In genomic region chr5:74918232-74918669, GRCh38 we compare ENCODE assay signal across 34 cellular contexts.
"Had no signal": no experiment of that assay in that cellular context is flagged by ENCODE, and none has a peak within 500 bp of the region (broad histone marks: within the 10 kb centered on the region; RNA-seq: fewer than 3 reads in every experiment).

No MANE protein-coding gene starts in this region.

- H3K9me3 Mint-ChIP-seq: activated CD4-positive, alpha-beta memory T cell treated with anti-CD3 and anti-CD28 coated beads, Interleukin-2, amount 10 ng/mL, durations not matched to agents 7 days and 5 days; activated CD4-positive, alpha-beta T cell treated with anti-CD3 and anti-CD28 coated beads, Interleukin-2, amount 10 ng/mL, durations not matched to agents 7 days and 5 days; activated naive CD4-positive, alpha-beta T cell treated with anti-CD3 and anti-CD28 coated beads, Interleukin-2, amount 10 ng/mL, durations not matched to agents 7 days and 5 days; activated naive CD4-positive, alpha-beta T cell treated with anti-CD3 and anti-CD28 coated beads, Interleukin-2, amount 50 U/mL, for 72 hours; activated naive CD8-positive, alpha-beta T cell treated with anti-CD3 and anti-CD28 coated beads, Interleukin-2, amount 10 ng/mL, durations not matched to agents 7 days and 5 days; activated T-cell treated with anti-CD3 and anti-CD28 coated beads, Interleukin-2, amount 50 U/mL, for 24 hours; activated T-cell treated with anti-CD3 and anti-CD28 coated beads, Interleukin-2, amount 50 U/mL, for 72 hours; central memory CD8-positive, alpha-beta T cell; dendritic cell treated with granulocyte-macrophage colony-stimulating factor and Interleukin-4, amounts not matched to agents 40 ng/mL and 50 ng/mL, for 4 days; T-helper 2 cell treated with Interferon-gamma antibody and Interleukin-4, amounts not matched to agents 5 μg/mL and 100 μg/mL, for 36 hours had no signal

- H3K36me3 Mint-ChIP-seq: activated naive CD4-positive, alpha-beta T cell treated with anti-CD3 and anti-CD28 coated beads, Interleukin-2, amount 10 ng/mL, durations not matched to agents 7 days and 5 days; activated naive CD4-positive, alpha-beta T cell treated with anti-CD3 and anti-CD28 coated beads, Interleukin-2, amount 50 U/mL, for 72 hours; activated naive CD8-positive, alpha-beta T cell treated with anti-CD3 and anti-CD28 coated beads, Interleukin-2, amount 10 ng/mL, durations not matched to agents 7 days and 5 days had no signal

- H3K4me1 ChIP-seq: foreskin keratinocyte, gastrocnemius medialis, heart left ventricle had no signal

- H3K27ac Mint-ChIP-seq: activated CD4-positive, alpha-beta memory T cell treated with anti-CD3 and anti-CD28 coated beads, Interleukin-2, amount 10 ng/mL, durations not matched to agents 7 days and 5 days; activated CD4-positive, alpha-beta T cell treated with anti-CD3 and anti-CD28 coated beads, Interleukin-2, amount 10 ng/mL, durations not matched to agents 7 days and 5 days; activated naive CD4-positive, alpha-beta T cell treated with anti-CD3 and anti-CD28 coated beads, Interleukin-2, amount 10 ng/mL, durations not matched to agents 7 days and 5 days; activated naive CD4-positive, alpha-beta T cell treated with anti-CD3 and anti-CD28 coated beads, Interleukin-2, amount 50 U/mL, for 72 hours; activated naive CD8-positive, alpha-beta T cell treated with anti-CD3 and anti-CD28 coated beads, Interleukin-2, amount 10 ng/mL, durations not matched to agents 7 days and 5 days; activated T-cell treated with anti-CD3 and anti-CD28 coated beads, Interleukin-2, amount 50 U/mL, for 24 hours; activated T-cell treated with anti-CD3 and anti-CD28 coated beads, Interleukin-2, amount 50 U/mL, for 72 hours; dendritic cell treated with granulocyte-macrophage colony-stimulating factor and Interleukin-4, amounts not matched to agents 40 ng/mL and 50 ng/mL, for 4 days; endodermal cell; T-helper 17 cell; T-helper 2 cell treated with Interferon-gamma antibody and Interleukin-4, amounts not matched to agents 5 μg/mL and 100 μg/mL, for 36 hours had no signal

- H3K9me3 ChIP-seq: gastrocnemius medialis had no signal

- DNase-seq: activated CD4-positive, alpha-beta memory T cell treated with anti-CD3 and anti-CD28 coated beads, Interleukin-2, amount 10 ng/mL, durations not matched to agents 7 days and 5 days; activated CD4-positive, alpha-beta T cell treated with anti-CD3 and anti-CD28 coated beads for 1 hour; activated CD4-positive, alpha-beta T cell treated with anti-CD3 and anti-CD28 coated beads for 4 hours; activated CD4-positive, alpha-beta T cell treated with anti-CD3 and anti-CD28 coated beads, Interleukin-2, amount 10 ng/mL, durations not matched to agents 7 days and 5 days; activated CD4-positive, alpha-beta T cell treated with anti-CD3 and anti-CD28 coated beads, Interleukin-2, amount 50 U/mL, for 4 hours; activated CD4-positive, CD25-positive, alpha-beta regulatory T cell; activated CD8-positive, alpha-beta memory T cell treated with anti-CD3 and anti-CD28 coated beads, Interleukin-2, amount 50 U/mL, for 48 hours; activated gamma-delta T cell; activated naive CD4-positive, alpha-beta T cell; activated naive CD4-positive, alpha-beta T cell treated with anti-CD3 and anti-CD28 coated beads, Interleukin-2, amount 10 ng/mL, durations not matched to agents 7 days and 5 days; activated naive CD8-positive, alpha-beta T cell treated with anti-CD3 and anti-CD28 coated beads, Interleukin-2, amount 10 ng/mL, durations not matched to agents 7 days and 5 days; activated T-cell treated with anti-CD3 and anti-CD28 coated beads for 4 hours; activated T-cell treated with anti-CD3 and anti-CD28 coated beads, Interleukin-2, amount 50 U/mL, for 24 hours; activated T-cell treated with anti-CD3 and anti-CD28 coated beads, Interleukin-2, amount 50 U/mL, for 72 hours; amniotic stem cell; anterior cingulate cortex; brain microvascular endothelial cell; dorsolateral prefrontal cortex; effector memory CD4-positive, alpha-beta T cell; endodermal cell; foreskin keratinocyte; gastrocnemius medialis; glutamatergic neuron; heart left ventricle; T-helper 1 cell; T-helper 17 cell; T1000; WERI-Rb-1 had no signal

- H3K4me3 Mint-ChIP-seq: activated CD4-positive, alpha-beta memory T cell treated with anti-CD3 and anti-CD28 coated beads, Interleukin-2, amount 10 ng/mL, durations not matched to agents 7 days and 5 days; activated CD4-positive, alpha-beta T cell treated with anti-CD3 and anti-CD28 coated beads, Interleukin-2, amount 10 ng/mL, durations not matched to agents 7 days and 5 days; activated naive CD4-positive, alpha-beta T cell treated with anti-CD3 and anti-CD28 coated beads, Interleukin-2, amount 10 ng/mL, durations not matched to agents 7 days and 5 days; activated naive CD8-positive, alpha-beta T cell treated with anti-CD3 and anti-CD28 coated beads, Interleukin-2, amount 10 ng/mL, durations not matched to agents 7 days and 5 days; activated T-cell treated with anti-CD3 and anti-CD28 coated beads, Interleukin-2, amount 50 U/mL, for 24 hours; activated T-cell treated with anti-CD3 and anti-CD28 coated beads, Interleukin-2, amount 50 U/mL, for 72 hours; central memory CD8-positive, alpha-beta T cell; dendritic cell treated with granulocyte-macrophage colony-stimulating factor and Interleukin-4, amounts not matched to agents 40 ng/mL and 50 ng/mL, for 4 days; endodermal cell; T-helper 17 cell; T-helper 2 cell treated with Interferon-gamma antibody and Interleukin-4, amounts not matched to agents 5 μg/mL and 100 μg/mL, for 36 hours had no signal

- H3K4me3 ChIP-seq: coronary artery, dorsolateral prefrontal cortex, gastrocnemius medialis, heart left ventricle had no signal

- H3K36me3 ChIP-seq: brain microvascular endothelial cell, gastrocnemius medialis, heart left ventricle, WERI-Rb-1 had no signal

- H3K27ac ChIP-seq: brain microvascular endothelial cell, coronary artery, dorsolateral prefrontal cortex, foreskin keratinocyte, gastrocnemius medialis, heart left ventricle, WERI-Rb-1 had no signal

- H3K4me1 Mint-ChIP-seq: activated CD4-positive, alpha-beta memory T cell treated with anti-CD3 and anti-CD28 coated beads, Interleukin-2, amount 10 ng/mL, durations not matched to agents 7 days and 5 days; activated CD4-positive, alpha-beta T cell treated with anti-CD3 and anti-CD28 coated beads, Interleukin-2, amount 10 ng/mL, durations not matched to agents 7 days and 5 days; activated naive CD4-positive, alpha-beta T cell treated with anti-CD3 and anti-CD28 coated beads, Interleukin-2, amount 10 ng/mL, durations not matched to agents 7 days and 5 days; central memory CD8-positive, alpha-beta T cell; endodermal cell; T-helper 17 cell had no signal

- H3K27me3 ChIP-seq: brain microvascular endothelial cell, dorsolateral prefrontal cortex, foreskin keratinocyte, gastrocnemius medialis had no signal

- ATAC-seq: activated naive CD4-positive, alpha-beta T cell treated with anti-CD3 and anti-CD28 coated beads, Interleukin-2, amount 50 U/mL, for 72 hours; activated T-cell treated with anti-CD3 and anti-CD28 coated beads, Interleukin-2, amount 50 U/mL, for 72 hours; esophagus mucosa; foreskin keratinocyte; gastrocnemius medialis; heart left ventricle; T-helper 17 cell had no signal
